Comparison of ENCODE assay signal across 1 cellular context in the genomic region with DNA sequence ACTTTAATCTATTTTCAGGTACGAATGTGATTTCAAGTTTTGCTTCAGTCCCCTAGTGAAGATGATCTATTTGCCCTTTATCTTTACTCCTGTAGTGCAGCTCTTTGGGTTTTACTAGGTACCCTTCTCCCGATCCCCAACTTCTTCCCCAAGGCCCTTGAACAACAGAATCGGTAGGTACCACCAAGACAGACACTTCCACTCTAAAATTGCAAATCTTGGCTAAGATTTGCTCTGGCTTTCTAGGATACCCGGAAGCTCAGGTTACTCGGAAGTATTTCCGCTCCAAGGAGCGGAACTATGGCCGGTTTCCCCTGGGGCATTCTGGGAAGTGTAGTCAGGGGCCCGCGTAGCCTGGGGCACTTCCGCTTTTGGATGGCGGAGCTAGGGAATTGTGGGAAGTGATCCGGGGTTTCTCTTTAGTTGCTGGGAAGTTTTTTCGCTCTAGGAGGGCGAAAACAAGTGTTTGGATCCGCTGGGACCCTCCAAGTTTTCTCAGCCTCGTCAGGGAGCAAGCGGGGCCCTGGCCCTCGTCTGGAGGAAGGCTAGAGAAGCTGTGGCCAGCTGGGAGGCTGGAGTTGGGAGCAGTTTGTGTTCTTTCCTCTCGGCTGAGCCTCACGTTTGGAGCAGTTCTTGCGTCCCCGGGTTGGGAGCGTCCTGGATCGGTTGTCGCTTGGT.
TF ChIP-seq lines count a peak whose summit lies in the region.

No MANE protein-coding gene starts in this region.

TF ChIP-seq in K562, 482 proteins besides CTCF, POLR2A, EP300 and RAD21 (continued from another document and continues in another):
- TF ChIP-seq, protein P1, sequence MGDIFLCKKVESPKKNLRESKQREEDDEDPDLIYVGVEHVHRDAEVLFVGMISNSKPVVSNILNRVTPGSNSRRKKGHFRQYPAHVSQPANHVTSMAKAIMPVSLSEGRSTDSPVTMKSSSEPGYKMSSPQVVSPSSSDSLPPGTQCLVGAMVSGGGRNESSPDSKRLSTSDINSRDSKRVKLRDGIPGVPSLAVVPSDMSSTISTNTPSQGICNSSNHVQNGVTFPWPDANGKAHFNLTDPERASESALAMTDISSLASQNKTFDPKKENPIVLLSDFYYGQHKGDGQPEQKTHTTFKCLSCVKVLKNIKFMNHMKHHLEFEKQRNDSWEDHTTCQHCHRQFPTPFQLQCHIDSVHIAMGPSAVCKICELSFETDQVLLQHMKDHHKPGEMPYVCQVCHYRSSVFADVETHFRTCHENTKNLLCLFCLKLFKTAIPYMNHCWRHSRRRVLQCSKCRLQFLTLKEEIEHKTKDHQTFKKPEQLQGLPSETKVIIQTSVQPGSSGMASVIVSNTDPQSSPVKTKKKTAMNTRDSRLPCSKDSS (IDR thresholded peaks at IDR 0.05; ENCODE audit: low read depth, partially characterized antibody): no peak
- TF ChIP-seq, protein P2, sequence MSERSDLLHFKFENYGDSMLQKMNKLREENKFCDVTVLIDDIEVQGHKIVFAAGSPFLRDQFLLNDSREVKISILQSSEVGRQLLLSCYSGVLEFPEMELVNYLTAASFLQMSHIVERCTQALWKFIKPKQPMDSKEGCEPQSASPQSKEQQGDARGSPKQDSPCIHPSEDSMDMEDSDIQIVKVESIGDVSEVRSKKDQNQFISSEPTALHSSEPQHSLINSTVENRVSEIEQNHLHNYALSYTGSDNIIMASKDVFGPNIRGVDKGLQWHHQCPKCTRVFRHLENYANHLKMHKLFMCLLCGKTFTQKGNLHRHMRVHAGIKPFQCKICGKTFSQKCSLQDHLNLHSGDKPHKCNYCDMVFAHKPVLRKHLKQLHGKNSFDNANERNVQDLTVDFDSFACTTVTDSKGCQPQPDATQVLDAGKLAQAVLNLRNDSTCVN (CRISPR knock-in tag; IDR thresholded peaks at IDR 0.05): no peak
- peak; percentile 98 for TF ChIP-seq GABPA (tag; conservative IDR thresholded peaks at IDR 0.05; ENCODE audit: low read depth)
- no peak for TF ChIP-seq MBD1 (CRISPR knock-in tag; IDR thresholded peaks at IDR 0.05)
- no peak for TF ChIP-seq BRD9 (IDR thresholded peaks at IDR 0.05; ENCODE audit: low read depth, partially characterized antibody)
- no peak for TF ChIP-seq SAP30 (IDR thresholded peaks at IDR 0.05; ENCODE audit: borderline replicate concordance, insufficient read depth, low read depth, low read length, poor library complexity, severe bottlenecking)
- TF ChIP-seq PKNOX1 (IDR thresholded peaks at IDR 0.05): peak; percentile 52
- no peak for TF ChIP-seq TEAD2 (tag; IDR thresholded peaks at IDR 0.05)
- no peak for TF ChIP-seq ZNF133 (CRISPR knock-in tag; IDR thresholded peaks at IDR 0.05)
- TF ChIP-seq, protein P3, sequence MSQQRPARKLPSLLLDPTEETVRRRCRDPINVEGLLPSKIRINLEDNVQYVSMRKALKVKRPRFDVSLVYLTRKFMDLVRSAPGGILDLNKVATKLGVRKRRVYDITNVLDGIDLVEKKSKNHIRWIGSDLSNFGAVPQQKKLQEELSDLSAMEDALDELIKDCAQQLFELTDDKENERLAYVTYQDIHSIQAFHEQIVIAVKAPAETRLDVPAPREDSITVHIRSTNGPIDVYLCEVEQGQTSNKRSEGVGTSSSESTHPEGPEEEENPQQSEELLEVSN (IDR thresholded peaks at IDR 0.05; ENCODE audit: borderline replicate concordance in 1 of 2, extremely low read depth in 1 of 2, insufficient read depth in 1 of 2, insufficient read length in 1 of 2, low read depth in 1 of 2, low read length in 1 of 2, poor library complexity in 1 of 2, severe bottlenecking in 1 of 2): no peak
- no peak for TF ChIP-seq XRCC5 (IDR thresholded peaks at IDR 0.05; ENCODE audit: low read depth, low read length)
- TF ChIP-seq PML (IDR thresholded peaks at IDR 0.05; ENCODE audit: low read length): no peak
- no peak for TF ChIP-seq MEIS2 (IDR thresholded peaks at IDR 0.05; ENCODE audit: partially characterized antibody)
- TF ChIP-seq HBP1 (CRISPR knock-in tag; IDR thresholded peaks at IDR 0.05): no peak
- TF ChIP-seq FOXK1 (CRISPR knock-in tag; IDR thresholded peaks at IDR 0.05; ENCODE audit: borderline replicate concordance): no peak
- 0 out of 2 replicates have a peak, but pooled peaks have one; percentile 52 for TF ChIP-seq MECOM (CRISPR knock-in tag; IDR thresholded peaks at IDR 0.05)
- TF ChIP-seq ZNF445 (CRISPR knock-in tag; IDR thresholded peaks at IDR 0.05; ENCODE audit: low read depth): no peak
- no peak for TF ChIP-seq ZC3H8 (IDR thresholded peaks at IDR 0.05)
- TF ChIP-seq, protein P4, sequence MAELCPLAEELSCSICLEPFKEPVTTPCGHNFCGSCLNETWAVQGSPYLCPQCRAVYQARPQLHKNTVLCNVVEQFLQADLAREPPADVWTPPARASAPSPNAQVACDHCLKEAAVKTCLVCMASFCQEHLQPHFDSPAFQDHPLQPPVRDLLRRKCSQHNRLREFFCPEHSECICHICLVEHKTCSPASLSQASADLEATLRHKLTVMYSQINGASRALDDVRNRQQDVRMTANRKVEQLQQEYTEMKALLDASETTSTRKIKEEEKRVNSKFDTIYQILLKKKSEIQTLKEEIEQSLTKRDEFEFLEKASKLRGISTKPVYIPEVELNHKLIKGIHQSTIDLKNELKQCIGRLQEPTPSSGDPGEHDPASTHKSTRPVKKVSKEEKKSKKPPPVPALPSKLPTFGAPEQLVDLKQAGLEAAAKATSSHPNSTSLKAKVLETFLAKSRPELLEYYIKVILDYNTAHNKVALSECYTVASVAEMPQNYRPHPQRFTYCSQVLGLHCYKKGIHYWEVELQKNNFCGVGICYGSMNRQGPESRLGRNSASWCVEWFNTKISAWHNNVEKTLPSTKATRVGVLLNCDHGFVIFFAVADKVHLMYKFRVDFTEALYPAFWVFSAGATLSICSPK (IDR thresholded peaks at IDR 0.05; ENCODE audit: borderline replicate concordance): no peak
- no peak for TF ChIP-seq ZNF146 (CRISPR knock-in tag; IDR thresholded peaks at IDR 0.05; ENCODE audit: unreplicated experiment)
- TF ChIP-seq GTF2A2 (tag; IDR thresholded peaks at IDR 0.05): no peak
- TF ChIP-seq TFAM (CRISPR knock-in tag; conservative IDR thresholded peaks at IDR 0.05): no peak
- TF ChIP-seq CEBPB (tag; IDR thresholded peaks at IDR 0.05): no peak
- peak; percentile 74; the same call in 1 of the 2 replicates for TF ChIP-seq LCOR (CRISPR knock-in tag; IDR thresholded peaks at IDR 0.05)
- TF ChIP-seq NFIC (IDR thresholded peaks at IDR 0.05): peak; percentile 17; the same call in 1 of the 2 replicates
- TF ChIP-seq ESRRB (CRISPR knock-in tag; IDR thresholded peaks at IDR 0.05; ENCODE audit: borderline replicate concordance): no peak
- no peak for TF ChIP-seq REST (CRISPR knock-in tag; IDR thresholded peaks at IDR 0.05; ENCODE audit: low read depth)
- no peak for TF ChIP-seq HNRNPK (IDR thresholded peaks at IDR 0.05; ENCODE audit: low read depth, low read length, poor library complexity, severe bottlenecking)
- no peak for TF ChIP-seq ARNT (IDR thresholded peaks at IDR 0.05)
- no peak for TF ChIP-seq KDM2B (CRISPR knock-in tag; IDR thresholded peaks at IDR 0.05)
- TF ChIP-seq, protein P5, sequence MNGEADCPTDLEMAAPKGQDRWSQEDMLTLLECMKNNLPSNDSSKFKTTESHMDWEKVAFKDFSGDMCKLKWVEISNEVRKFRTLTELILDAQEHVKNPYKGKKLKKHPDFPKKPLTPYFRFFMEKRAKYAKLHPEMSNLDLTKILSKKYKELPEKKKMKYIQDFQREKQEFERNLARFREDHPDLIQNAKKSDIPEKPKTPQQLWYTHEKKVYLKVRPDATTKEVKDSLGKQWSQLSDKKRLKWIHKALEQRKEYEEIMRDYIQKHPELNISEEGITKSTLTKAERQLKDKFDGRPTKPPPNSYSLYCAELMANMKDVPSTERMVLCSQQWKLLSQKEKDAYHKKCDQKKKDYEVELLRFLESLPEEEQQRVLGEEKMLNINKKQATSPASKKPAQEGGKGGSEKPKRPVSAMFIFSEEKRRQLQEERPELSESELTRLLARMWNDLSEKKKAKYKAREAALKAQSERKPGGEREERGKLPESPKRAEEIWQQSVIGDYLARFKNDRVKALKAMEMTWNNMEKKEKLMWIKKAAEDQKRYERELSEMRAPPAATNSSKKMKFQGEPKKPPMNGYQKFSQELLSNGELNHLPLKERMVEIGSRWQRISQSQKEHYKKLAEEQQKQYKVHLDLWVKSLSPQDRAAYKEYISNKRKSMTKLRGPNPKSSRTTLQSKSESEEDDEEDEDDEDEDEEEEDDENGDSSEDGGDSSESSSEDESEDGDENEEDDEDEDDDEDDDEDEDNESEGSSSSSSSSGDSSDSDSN (IDR thresholded peaks at IDR 0.05; ENCODE audit: borderline replicate concordance in 1 of 2, low read depth in 2 of 2, low read length in 2 of 2): no peak
- TF ChIP-seq NR2C1 (IDR thresholded peaks at IDR 0.05): peak; percentile 95
- peak; percentile 98 for TF ChIP-seq NR2C1 (tag; IDR thresholded peaks at IDR 0.05)
- peak; percentile 85 for TF ChIP-seq ELF2 (CRISPR knock-in tag; IDR thresholded peaks at IDR 0.05)
- 0 out of 2 replicates have a peak, but pooled peaks have one; percentile 55 for TF ChIP-seq ZKSCAN8 (CRISPR knock-in tag; IDR thresholded peaks at IDR 0.05)
- TF ChIP-seq E2F5 (CRISPR knock-in tag; IDR thresholded peaks at IDR 0.05): no peak
- 0 out of 2 replicates have a peak, but pooled peaks have one; percentile 21 for TF ChIP-seq TCF7 (IDR thresholded peaks at IDR 0.05; ENCODE audit: borderline replicate concordance)
- TF ChIP-seq MYC (IDR thresholded peaks at IDR 0.05; ENCODE audit: low read depth, low read length): no peak
- TF ChIP-seq MYC (CRISPR knock-in tag; IDR thresholded peaks at IDR 0.05; ENCODE audit: borderline replicate concordance, low read depth): no peak
- TF ChIP-seq FOXK2 (conservative IDR thresholded peaks at IDR 0.05 in 1 of 2, IDR thresholded peaks at IDR 0.05 in 1 of 2; ENCODE audit: low read depth in 2 of 2): 0 out of 4 replicates have a peak, but pooled peaks of 1 of the 2 experiments have one; percentile 16
- no peak for TF ChIP-seq CREBBP (IDR thresholded peaks at IDR 0.05; ENCODE audit: low read depth, low read length)
- TF ChIP-seq XRCC3 (IDR thresholded peaks at IDR 0.05): no peak
- TF ChIP-seq SMAD1 (IDR thresholded peaks at IDR 0.05; ENCODE audit: low read depth, low read length, partially characterized antibody): no peak
